Comparison of ENCODE assay signal across 8 cellular contexts in the genomic region with DNA sequence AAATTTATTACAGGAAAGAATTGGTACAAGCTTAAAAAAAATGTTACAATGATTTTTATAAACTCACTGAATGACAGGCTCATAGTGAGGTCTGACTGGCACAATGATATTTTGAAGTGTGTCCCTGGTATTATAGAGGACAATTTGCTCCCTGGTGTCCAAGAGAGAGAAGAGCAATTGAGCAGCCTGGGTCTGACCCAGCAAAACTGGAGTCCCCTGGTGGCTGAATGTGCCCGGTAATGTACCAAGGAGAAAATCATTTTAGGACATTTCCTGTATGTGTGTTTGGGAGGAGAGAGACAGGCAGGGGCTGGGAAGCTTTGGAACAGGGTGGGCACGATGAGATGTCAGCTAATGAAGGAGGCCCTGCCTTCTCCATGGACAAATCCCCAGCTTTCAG.
DNase-seq lines count a peak whose midpoint lies in the region; ATAC-seq, FAIRE-seq and TF ChIP-seq lines count a peak whose summit lies in the region.

No MANE protein-coding gene starts in this region.

- no peak overlapping the region for H4K91ac ChIP-seq in neuronal stem cell (ENCODE audit: low read depth, low read length, poor library complexity)

- H3K9me3 Mint-ChIP-seq in activated CD8-positive, alpha-beta T cell treated with anti-CD3 and anti-CD28 coated beads, Interleukin-2, amount 10 ng/mL, durations not matched to agents 7 days and 5 days (ENCODE audit: insufficient read depth): no peaks in the 10 kb centered on the region

- peak; percentile 15 for ATAC-seq in activated CD8-positive, alpha-beta T cell treated with anti-CD3 and anti-CD28 coated beads, Interleukin-2, amount 10 ng/mL, durations not matched to agents 7 days and 5 days
- ATAC-seq in GM18907 (IDR thresholded peaks at IDR 0.05; ENCODE audit: unreplicated experiment): no peak

- peaks cover 24% of the 10 kb centered on the region for H3K27me3 Mint-ChIP-seq in activated CD8-positive, alpha-beta T cell treated with anti-CD3 and anti-CD28 coated beads, Interleukin-2, amount 10 ng/mL, durations not matched to agents 7 days and 5 days (ENCODE audit: low read depth)

- WGBS in neuronal stem cell (ENCODE audit: extremely low coverage in 2 of 2, insufficient read length in 2 of 2, insufficient replicate concordance in 1 of 2), 2 donors: no CpG with 5 or more reads among the region's 2 CpGs

- no peaks in the 10 kb centered on the region for H3K79me2 ChIP-seq in Karpas-422 (ENCODE audit: low read length)

- TF ChIP-seq CTCF in D721Med (IDR thresholded peaks at IDR 0.05; ENCODE audit: insufficient read depth, missing control alignments): peak; percentile 31

- H3K4me2 ChIP-seq in Karpas-422 (ENCODE audit: low read depth, low read length, poor library complexity, severe bottlenecking) (no peak overlapping the region), neuronal stem cell (ENCODE audit: insufficient read depth, low read length, poor library complexity, severe bottlenecking) (no peak overlapping the region)

- peaks cover 8% of the 10 kb centered on the region; the same call in 1 of the 2 replicates for H4K20me1 ChIP-seq in Karpas-422 (ENCODE audit: insufficient read depth, low read depth, low read length)

- H3K23ac ChIP-seq in neuronal stem cell (ENCODE audit: low read depth, low read length, poor library complexity): no peak overlapping the region

- H3K4me3 Mint-ChIP-seq in activated CD8-positive, alpha-beta T cell treated with anti-CD3 and anti-CD28 coated beads, Interleukin-2, amount 10 ng/mL, durations not matched to agents 7 days and 5 days: no peak overlapping the region

- H2BK15ac ChIP-seq in neuronal stem cell (ENCODE audit: low read length): no peak overlapping the region

- no peaks in the 10 kb centered on the region for H3K4me1 ChIP-seq in Karpas-422 (ENCODE audit: low read length)
- peaks cover 0 to 2% of the 10 kb centered on the region in 2 donors for H3K4me1 ChIP-seq in neuronal stem cell (ENCODE audit: control insufficient read depth in 2 of 2, insufficient read depth in 1 of 2, low read depth in 1 of 2, low read length in 2 of 2)

- no peak overlapping the region for H3K4ac ChIP-seq in neuronal stem cell (ENCODE audit: low read length)

- no peak overlapping the region for H2BK12ac ChIP-seq in neuronal stem cell (ENCODE audit: low read length)

- H3K36me3 ChIP-seq in Karpas-422 (ENCODE audit: insufficient read depth, low read length) (no peaks in the 10 kb centered on the region), neuronal stem cell (replicated peaks in 1 of 2; ENCODE audit: control insufficient read depth in 2 of 2, insufficient read depth in 2 of 2, low read length in 2 of 2) (no peaks in the 10 kb centered on the region)

- no peaks in the 10 kb centered on the region for H3K9me3 ChIP-seq in Karpas-422 (ENCODE audit: low read length)
- H3K9me3 ChIP-seq in neuronal stem cell (replicated peaks in 1 of 2; ENCODE audit: control insufficient read depth in 2 of 2, insufficient read depth in 1 of 2, low read depth in 1 of 2, low read length in 2 of 2): no peaks in the 10 kb centered on the region

- POLR2A ChIA-PET in activated CD8-positive, alpha-beta T cell treated with anti-CD3 and anti-CD28 coated beads, Interleukin-2, amount 10 ng/mL, durations not matched to agents 7 days and 5 days (lab: Charles Lee): no interaction called here

- no peaks in the 10 kb centered on the region for H3K36me3 Mint-ChIP-seq in activated CD8-positive, alpha-beta T cell treated with anti-CD3 and anti-CD28 coated beads, Interleukin-2, amount 10 ng/mL, durations not matched to agents 7 days and 5 days (ENCODE audit: low read depth)

- DNase-seq in D721Med (ENCODE audit: insufficient read length, low spot score): no peak
- peak; percentile 75 for DNase-seq in Karpas-422
- DNase-seq in activated CD8-positive, alpha-beta T cell treated with anti-CD3 and anti-CD28 coated beads, Interleukin-2, amount 10 ng/mL, durations not matched to agents 7 days and 5 days: no peak
- DNase-seq in iris pigment epithelial cell (ENCODE audit: low read depth): peak; percentile 44
- DNase-seq in substantia nigra (lab: John Stamatoyannopoulos, UW): no peak
- no peak for DNase-seq in activated T-cell treated with anti-CD3 and anti-CD28 coated beads for 4 hours
- no peak for DNase-seq in neuronal stem cell (ENCODE audit: low spot score)

- no peaks in the 10 kb centered on the region for H3K79me1 ChIP-seq in neuronal stem cell (ENCODE audit: low read depth, low read length)

- no peak overlapping the region for H3K18ac ChIP-seq in neuronal stem cell (ENCODE audit: low read length)

- no peak overlapping the region for H3K9ac ChIP-seq in Karpas-422 (ENCODE audit: low read length)
- H3K9ac ChIP-seq in neuronal stem cell (ENCODE audit: low read depth, low read length, poor library complexity): no peak overlapping the region

- H3K4me1 Mint-ChIP-seq in activated CD8-positive, alpha-beta T cell treated with anti-CD3 and anti-CD28 coated beads, Interleukin-2, amount 10 ng/mL, durations not matched to agents 7 days and 5 days (ENCODE audit: low read depth): no peaks in the 10 kb centered on the region

- H2AFZ ChIP-seq in Karpas-422 (ENCODE audit: low read length) (no peak overlapping the region), neuronal stem cell (ENCODE audit: low read length) (no peak overlapping the region)

- H3K9me2 ChIP-seq in Karpas-422 (replicated peaks; ENCODE audit: insufficient read depth, low read length): no peaks in the 10 kb centered on the region

- no peak overlapping the region for H4K8ac ChIP-seq in neuronal stem cell (ENCODE audit: low read depth, low read length)

- H3K27ac Mint-ChIP-seq in activated CD8-positive, alpha-beta T cell treated with anti-CD3 and anti-CD28 coated beads, Interleukin-2, amount 10 ng/mL, durations not matched to agents 7 days and 5 days: no peak overlapping the region

- no peak overlapping the region for H2AK5ac ChIP-seq in neuronal stem cell (ENCODE audit: low read depth, low read length)

- FAIRE-seq in D721Med (lab: Jason Lieb, UNC): no peak

- H2BK120ac ChIP-seq in neuronal stem cell (ENCODE audit: low read depth, low read length): no peak overlapping the region

- no peak overlapping the region for H3K27ac ChIP-seq in Karpas-422 (ENCODE audit: low read length)
- H3K27ac ChIP-seq in substantia nigra (ENCODE audit: low read depth, low read length, poor library complexity, severe bottlenecking): no peak overlapping the region
- H3K27ac ChIP-seq in neuronal stem cell (replicated peaks; ENCODE audit: low read length): no peak overlapping the region

- CTCF ChIA-PET in activated CD8-positive, alpha-beta T cell treated with anti-CD3 and anti-CD28 coated beads, Interleukin-2, amount 10 ng/mL, durations not matched to agents 7 days and 5 days (lab: Charles Lee): no interaction called here

- no peak overlapping the region for H3K4me3 ChIP-seq in Karpas-422 (ENCODE audit: low read length)
- no peak overlapping the region for H3K4me3 ChIP-seq in neuronal stem cell (ENCODE audit: low read length in 2 of 2)

- no peak overlapping the region for H2BK5ac ChIP-seq in neuronal stem cell (ENCODE audit: low read length)

- H3K27me3 ChIP-seq in Karpas-422 (ENCODE audit: low read length) (no peaks in the 10 kb centered on the region), neuronal stem cell (ENCODE audit: control insufficient read depth in 3 of 3, insufficient read depth in 3 of 3, low read depth in 1 of 3, low read length in 3 of 3) (no peaks in the 10 kb centered on the region)

- H3K14ac ChIP-seq in neuronal stem cell (ENCODE audit: low read length): no peak overlapping the region

Comparison
In these comparisons a context has a peak if more than half of its experiments do, and no peak if none do; other contexts are left out.
1. DNase-seq: peak in Karpas-422 (single experiment) and iris pigment epithelial cell (single experiment); none in D721Med (single experiment), activated CD8-positive, alpha-beta T cell treated with anti-CD3 and anti-CD28 coated beads, Interleukin-2, amount 10 ng/mL, durations not matched to agents 7 days and 5 days (single experiment), substantia nigra (0 of 49), activated T-cell treated with anti-CD3 and anti-CD28 coated beads for 4 hours (single experiment) and neuronal stem cell (single experiment).